Comparison of ENCODE assay signal across 12 cellular contexts in the genomic region with DNA sequence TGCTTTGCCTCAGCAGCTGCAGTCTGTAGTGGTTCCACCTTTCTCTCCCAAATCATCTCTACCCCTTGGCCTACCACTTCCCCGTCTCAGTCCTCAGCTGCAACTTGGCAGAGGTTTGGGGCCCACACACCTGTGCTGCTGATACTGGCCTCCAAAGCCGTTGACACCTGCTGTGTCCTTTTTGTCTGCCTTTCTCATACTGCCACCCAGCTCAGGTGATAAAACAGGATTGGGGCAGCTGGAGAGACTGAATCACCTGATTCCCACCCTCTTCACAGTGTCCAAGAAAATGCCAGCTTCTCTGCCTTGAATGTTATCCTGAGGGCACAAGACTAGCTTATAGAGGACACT.
DNase-seq lines count a peak whose midpoint lies in the region; ATAC-seq and TF ChIP-seq lines count a peak whose summit lies in the region.
"Had no signal": no experiment of that assay in that cellular context is flagged by ENCODE, and none has a peak within 500 bp of the region (broad histone marks: within the 10 kb centered on the region; RNA-seq: fewer than 3 reads in every experiment).

No MANE protein-coding gene starts in this region.

- H3K4me3 Mint-ChIP-seq in H9 = no peak overlapping the region; a peak in 2 of 5 replicates
- H3K4me3 Mint-ChIP-seq in central memory CD8-positive, alpha-beta T cell = no peak overlapping the region
- peak overlapping the region; percentile 38 to 39 for H3K4me3 Mint-ChIP-seq in stimulated activated naive B cell treated with anti-CD40 and anti-IgM and Interleukin-4, amounts not matched to agents 10 μg/mL and 1 μg/mL and 100 μg/mL, for 72 hours
- H3K4me3 Mint-ChIP-seq in mesothelial cell of epicardium = no peak overlapping the region
- no peak overlapping the region for H3K4me3 Mint-ChIP-seq in natural killer cell treated with Interleukin-12 subunit alpha and Interleukin-12 subunit beta and Interleukin-15 and Interleukin-18, amount 100 ng/mL, for 72 hours
- H3K4me3 Mint-ChIP-seq: activated CD4-positive, alpha-beta memory T cell treated with anti-CD3 and anti-CD28 coated beads, Interleukin-2, amount 10 ng/mL, durations not matched to agents 7 days and 5 days had no signal

- H3K79me1 ChIP-seq in H9 (ENCODE audit: insufficient read depth, low read depth, low read length, poor library complexity, severe bottlenecking) = no peaks in the 10 kb centered on the region

- H3K79me2 ChIP-seq in H9 (ENCODE audit: insufficient read depth, low read length) = no peaks in the 10 kb centered on the region

- H3K4me2 ChIP-seq in H9 (ENCODE audit: insufficient read depth, insufficient read length, low read length) = no peak overlapping the region

- H3K27ac ChIP-seq in H9 (ENCODE audit: insufficient read length, low read depth, low read length) = peak overlapping the region; percentile 18
- H3K27ac ChIP-seq: SK-N-MC had no signal

- no peak overlapping the region for H2BK5ac ChIP-seq in H9 (ENCODE audit: insufficient read length, low read length)

- H3K36me3 Mint-ChIP-seq in H9 (ENCODE audit: insufficient read depth in 1 of 3, low read depth in 3 of 3) (peaks cover 0 to 4% (median 4%) of the 10 kb centered on the region in 3 experiments; a peak in 1 of 7 replicates), mesothelial cell of epicardium (peaks cover 20% of the 10 kb centered on the region)
- H3K36me3 Mint-ChIP-seq in central memory CD8-positive, alpha-beta T cell (ENCODE audit: insufficient read depth) = peaks cover 16% of the 10 kb centered on the region
- H3K36me3 Mint-ChIP-seq in stimulated activated naive B cell treated with anti-CD40 and anti-IgM and Interleukin-4, amounts not matched to agents 10 μg/mL and 1 μg/mL and 100 μg/mL, for 72 hours = peaks cover 30 to 58% of the 10 kb centered on the region in 2 donors
- H3K36me3 Mint-ChIP-seq in natural killer cell treated with Interleukin-12 subunit alpha and Interleukin-12 subunit beta and Interleukin-15 and Interleukin-18, amount 100 ng/mL, for 72 hours = peaks cover 6% of the 10 kb centered on the region

- H3K9me3 ChIP-seq in H9 (ENCODE audit: control insufficient read depth, low read depth, low read length) = no peaks in the 10 kb centered on the region

- no peak overlapping the region for H3K23ac ChIP-seq in H9 (ENCODE audit: insufficient read length, low read depth, low read length)

- H3K27me3 ChIP-seq in H9 (ENCODE audit: insufficient read depth, low read length) = no peaks in the 10 kb centered on the region

- no peaks in the 10 kb centered on the region for H3K27me3 Mint-ChIP-seq in H9 (ENCODE audit: low read depth)
- no peaks in the 10 kb centered on the region for H3K27me3 Mint-ChIP-seq in central memory CD8-positive, alpha-beta T cell
- no peaks in the 10 kb centered on the region for H3K27me3 Mint-ChIP-seq in stimulated activated naive B cell treated with anti-CD40 and anti-IgM and Interleukin-4, amounts not matched to agents 10 μg/mL and 1 μg/mL and 100 μg/mL, for 72 hours
- H3K27me3 Mint-ChIP-seq in mesothelial cell of epicardium (ENCODE audit: low read depth) = no peaks in the 10 kb centered on the region
- no peaks in the 10 kb centered on the region for H3K27me3 Mint-ChIP-seq in natural killer cell treated with Interleukin-12 subunit alpha and Interleukin-12 subunit beta and Interleukin-15 and Interleukin-18, amount 100 ng/mL, for 72 hours
- H3K27me3 Mint-ChIP-seq: activated CD4-positive, alpha-beta memory T cell treated with anti-CD3 and anti-CD28 coated beads, Interleukin-2, amount 10 ng/mL, durations not matched to agents 7 days and 5 days had no signal

- peaks cover 16% of the 10 kb centered on the region for H3K4me1 ChIP-seq in H9 (ENCODE audit: insufficient read depth, low read length)

- no peak for ATAC-seq in central memory CD8-positive, alpha-beta T cell (replicated peaks; ENCODE audit: extremely low read depth, poor library complexity, severe bottlenecking)
- ATAC-seq in stimulated activated naive B cell treated with anti-CD40 and anti-IgM and Interleukin-4, amounts not matched to agents 10 μg/mL and 1 μg/mL and 100 μg/mL, for 72 hours (replicated peaks) = peak; percentile 31 to 39
- no peak for ATAC-seq in natural killer cell treated with Interleukin-12 subunit alpha and Interleukin-12 subunit beta and Interleukin-15 and Interleukin-18, amount 100 ng/mL, for 72 hours

- H4K20me1 ChIP-seq in H9 (ENCODE audit: control insufficient read depth, insufficient read depth, insufficient read length) = no peaks in the 10 kb centered on the region

- peak; percentile 71 for DNase-seq in H9
- DNase-seq in NCI-H2107 (lab: John Stamatoyannopoulos, UW) = peak; percentile 57
- no peak for DNase-seq in central memory CD8-positive, alpha-beta T cell (ENCODE audit: low spot score in 2 of 2)
- no peak for DNase-seq in stimulated activated naive B cell treated with anti-CD40 and anti-IgM and Interleukin-4, amounts not matched to agents 10 μg/mL and 1 μg/mL and 100 μg/mL, for 72 hours
- no peak for DNase-seq in Ammon's horn (ENCODE audit: low spot score)
- DNase-seq in mesothelial cell of epicardium (ENCODE audit: low spot score in 2 of 2, unreplicated experiment in 2 of 2) = no peak
- DNase-seq in natural killer cell treated with Interleukin-12 subunit alpha and Interleukin-12 subunit beta and Interleukin-15 and Interleukin-18, amount 100 ng/mL, for 72 hours (ENCODE audit: low spot score) = no peak
- no peak for DNase-seq in GOT3 (lab: John Stamatoyannopoulos, UW)
- DNase-seq: activated CD4-positive, alpha-beta memory T cell treated with anti-CD3 and anti-CD28 coated beads, Interleukin-2, amount 10 ng/mL, durations not matched to agents 7 days and 5 days; H7; NCI-H187 treated with DMSO at 0.1 percent for 48 hours had no signal

- H3K56ac ChIP-seq in H9 (ENCODE audit: insufficient read length, low read depth, low read length) = no peak overlapping the region

- no peak overlapping the region for H3K9ac ChIP-seq in H9 (ENCODE audit: extremely low read depth, insufficient read length, low read length)

- H3K9me3 Mint-ChIP-seq in H9 = no peaks in the 10 kb centered on the region
- H3K9me3 Mint-ChIP-seq in central memory CD8-positive, alpha-beta T cell = no peaks in the 10 kb centered on the region
- peaks cover 0 to 2% of the 10 kb centered on the region in 2 donors for H3K9me3 Mint-ChIP-seq in stimulated activated naive B cell treated with anti-CD40 and anti-IgM and Interleukin-4, amounts not matched to agents 10 μg/mL and 1 μg/mL and 100 μg/mL, for 72 hours
- H3K9me3 Mint-ChIP-seq in mesothelial cell of epicardium = no peaks in the 10 kb centered on the region
- no peaks in the 10 kb centered on the region for H3K9me3 Mint-ChIP-seq in natural killer cell treated with Interleukin-12 subunit alpha and Interleukin-12 subunit beta and Interleukin-15 and Interleukin-18, amount 100 ng/mL, for 72 hours
- H3K9me3 Mint-ChIP-seq: activated CD4-positive, alpha-beta memory T cell treated with anti-CD3 and anti-CD28 coated beads, Interleukin-2, amount 10 ng/mL, durations not matched to agents 7 days and 5 days had no signal

- H3K27ac Mint-ChIP-seq in H9 (peak overlapping the region; percentile 60 to 95 (median 78); a peak in 6 of 7 replicates), mesothelial cell of epicardium (no peak overlapping the region)
- H3K27ac Mint-ChIP-seq in central memory CD8-positive, alpha-beta T cell (ENCODE audit: low read depth) = peak overlapping the region; percentile 80
- peak overlapping the region; percentile 63 for H3K27ac Mint-ChIP-seq in stimulated activated naive B cell treated with anti-CD40 and anti-IgM and Interleukin-4, amounts not matched to agents 10 μg/mL and 1 μg/mL and 100 μg/mL, for 72 hours
- H3K27ac Mint-ChIP-seq in natural killer cell treated with Interleukin-12 subunit alpha and Interleukin-12 subunit beta and Interleukin-15 and Interleukin-18, amount 100 ng/mL, for 72 hours = no peak overlapping the region
- H3K27ac Mint-ChIP-seq: activated CD4-positive, alpha-beta memory T cell treated with anti-CD3 and anti-CD28 coated beads, Interleukin-2, amount 10 ng/mL, durations not matched to agents 7 days and 5 days had no signal

- H3K23me2 ChIP-seq in H9 (ENCODE audit: insufficient read length, low read depth, low read length, poor library complexity, severe bottlenecking) = no peaks in the 10 kb centered on the region

- H2BK15ac ChIP-seq in H9 (ENCODE audit: low read depth, low read length) = no peak overlapping the region

- no peak overlapping the region for H3K14ac ChIP-seq in H9 (ENCODE audit: insufficient read depth, low read length)

- H3K4ac ChIP-seq in H9 (ENCODE audit: low read depth, low read length) = no peak overlapping the region

- no peak overlapping the region for H3K18ac ChIP-seq in H9 (ENCODE audit: insufficient read length, low read depth, low read length)

- H4K5ac ChIP-seq in H9 (ENCODE audit: insufficient read length, low read depth, low read length) = no peak overlapping the region

- no peak overlapping the region for H2BK20ac ChIP-seq in H9 (ENCODE audit: low read depth, low read length, poor library complexity, severe bottlenecking)

- H4K91ac ChIP-seq in H9 (ENCODE audit: insufficient read length, low read depth, low read length) = no peak overlapping the region

- no CpG with 5 or more reads among the region's 2 CpGs for WGBS in H9 (ENCODE audit: extremely low coverage, insufficient read length, low lambda C conversion rate)

- H2BK12ac ChIP-seq in H9 (ENCODE audit: insufficient read length, low read depth, low read length) = no peak overlapping the region

- no peak overlapping the region for H2AFZ ChIP-seq in H9 (ENCODE audit: low read length)

- H3T11ph ChIP-seq in H9 (ENCODE audit: low read length) = no peak overlapping the region

- H4K8ac ChIP-seq in H9 (replicated peaks; ENCODE audit: insufficient read length, low read depth, low read length) = no peak overlapping the region

- H3K4me1 Mint-ChIP-seq in H9 (peaks cover 39 to 40% of the 10 kb centered on the region in 2 experiments), mesothelial cell of epicardium (peaks cover 6% of the 10 kb centered on the region)
- peaks cover 27% of the 10 kb centered on the region for H3K4me1 Mint-ChIP-seq in central memory CD8-positive, alpha-beta T cell
- peaks cover 49 to 78% of the 10 kb centered on the region in 2 donors for H3K4me1 Mint-ChIP-seq in stimulated activated naive B cell treated with anti-CD40 and anti-IgM and Interleukin-4, amounts not matched to agents 10 μg/mL and 1 μg/mL and 100 μg/mL, for 72 hours
- H3K4me1 Mint-ChIP-seq in natural killer cell treated with Interleukin-12 subunit alpha and Interleukin-12 subunit beta and Interleukin-15 and Interleukin-18, amount 100 ng/mL, for 72 hours (ENCODE audit: low read depth in 2 of 2) = peaks cover 28 to 29% of the 10 kb centered on the region in 2 donors

- H2AK5ac ChIP-seq in H9 (ENCODE audit: insufficient read length, low read length) = no peak overlapping the region

- no peak overlapping the region for H2BK120ac ChIP-seq in H9 (ENCODE audit: low read depth, low read length, poor library complexity, severe bottlenecking)

- TF ChIP-seq CTCF in H9 (conservative IDR thresholded peaks at IDR 0.05) (no peak), mesothelial cell of epicardium (IDR thresholded peaks at IDR 0.05; ENCODE audit: unreplicated experiment) (no peak)

Comparison
In these comparisons a context has a peak if more than half of its experiments do, and no peak if none do; other contexts are left out.
1. DNase-seq: peak in H9 (single experiment) and NCI-H2107 (single experiment); none in central memory CD8-positive, alpha-beta T cell (0 of 2), stimulated activated naive B cell treated with anti-CD40 and anti-IgM and Interleukin-4, amounts not matched to agents 10 μg/mL and 1 μg/mL and 100 μg/mL, for 72 hours (single experiment), Ammon's horn (single experiment), mesothelial cell of epicardium (0 of 2), natural killer cell treated with Interleukin-12 subunit alpha and Interleukin-12 subunit beta and Interleukin-15 and Interleukin-18, amount 100 ng/mL, for 72 hours (single experiment) and GOT3 (single experiment).
2. H3K27ac Mint-ChIP-seq: peak in H9 (3 of 3), central memory CD8-positive, alpha-beta T cell (single experiment) and stimulated activated naive B cell treated with anti-CD40 and anti-IgM and Interleukin-4, amounts not matched to agents 10 μg/mL and 1 μg/mL and 100 μg/mL, for 72 hours (single experiment); none in mesothelial cell of epicardium (single experiment) and natural killer cell treated with Interleukin-12 subunit alpha and Interleukin-12 subunit beta and Interleukin-15 and Interleukin-18, amount 100 ng/mL, for 72 hours (0 of 2).
3. H3K4me3 Mint-ChIP-seq: peak in stimulated activated naive B cell treated with anti-CD40 and anti-IgM and Interleukin-4, amounts not matched to agents 10 μg/mL and 1 μg/mL and 100 μg/mL, for 72 hours (2 of 2); none in H9 (0 of 2), central memory CD8-positive, alpha-beta T cell (single experiment), mesothelial cell of epicardium (single experiment) and natural killer cell treated with Interleukin-12 subunit alpha and Interleukin-12 subunit beta and Interleukin-15 and Interleukin-18, amount 100 ng/mL, for 72 hours (single experiment).
4. ATAC-seq: peak in stimulated activated naive B cell treated with anti-CD40 and anti-IgM and Interleukin-4, amounts not matched to agents 10 μg/mL and 1 μg/mL and 100 μg/mL, for 72 hours (2 of 2); none in central memory CD8-positive, alpha-beta T cell (single experiment) and natural killer cell treated with Interleukin-12 subunit alpha and Interleukin-12 subunit beta and Interleukin-15 and Interleukin-18, amount 100 ng/mL, for 72 hours (0 of 2).